In the genomic region with DNA sequence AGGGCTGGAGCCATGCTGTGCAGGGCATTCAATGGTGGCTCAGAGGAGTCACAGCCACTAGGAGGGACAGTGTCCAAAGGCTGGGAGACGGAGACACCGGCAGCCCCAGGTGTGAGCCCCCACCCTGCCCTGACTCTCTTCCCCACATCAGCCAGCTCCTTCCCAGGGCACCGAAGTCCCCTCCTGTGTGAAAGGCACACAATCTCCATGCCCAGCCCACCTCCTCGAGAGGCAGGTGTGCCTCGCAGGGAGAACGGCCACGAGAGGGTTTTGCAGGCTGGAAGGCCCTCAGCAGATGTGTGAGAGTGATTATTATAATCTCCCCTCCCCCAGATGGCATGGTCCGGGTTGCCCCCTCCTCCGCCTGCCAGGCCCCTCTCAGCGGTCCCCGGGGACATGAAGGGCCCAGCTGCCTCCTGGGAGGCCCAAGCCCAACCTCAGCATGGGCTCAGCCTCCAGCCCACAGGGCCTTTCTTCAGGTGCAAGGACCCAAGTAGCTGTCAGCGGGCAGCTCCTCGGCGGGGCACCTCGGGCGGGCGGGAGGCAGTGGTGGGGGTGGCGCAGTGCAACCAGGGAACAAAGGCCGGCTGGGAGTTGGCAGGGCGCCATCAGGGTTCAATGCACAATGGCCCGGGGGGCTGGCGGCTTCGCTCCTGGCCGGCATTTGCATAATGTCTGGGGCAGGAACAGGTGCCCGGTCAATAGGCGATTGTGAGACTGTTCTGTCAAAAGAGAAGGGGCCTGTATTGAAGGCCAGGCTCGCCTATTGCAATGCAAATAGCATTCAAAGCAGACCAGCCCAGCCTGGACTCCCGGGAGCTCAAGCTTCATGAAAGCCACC, we compare ENCODE assay signal across 12 cellular contexts.
DNase-seq lines count a peak whose midpoint lies in the region; ATAC-seq and TF ChIP-seq lines count a peak whose summit lies in the region.
"Had no signal": no experiment of that assay in that cellular context is flagged by ENCODE, and none has a peak within 500 bp of the region (broad histone marks: within the 10 kb centered on the region; RNA-seq: fewer than 3 reads in every experiment).

No MANE protein-coding gene starts in this region.

- H3K36me3 Mint-ChIP-seq in activated T-cell treated with anti-CD3 and anti-CD28 coated beads, Interleukin-2, amount 50 U/mL, for 24 hours (ENCODE audit: low read depth): no peaks in the 10 kb centered on the region

- H3K4me3 Mint-ChIP-seq in activated T-cell treated with anti-CD3 and anti-CD28 coated beads, Interleukin-2, amount 50 U/mL, for 24 hours: no peak overlapping the region

- no peaks in the 10 kb centered on the region for H3K36me3 ChIP-seq in WERI-Rb-1

- no peak for ATAC-seq in GM21786 (IDR thresholded peaks at IDR 0.05; ENCODE audit: unreplicated experiment)

- no peaks in the 10 kb centered on the region for H3K9me3 ChIP-seq in WERI-Rb-1 (ENCODE audit: severe bottlenecking)

- H3K27ac Mint-ChIP-seq in activated T-cell treated with anti-CD3 and anti-CD28 coated beads, Interleukin-2, amount 50 U/mL, for 24 hours: no peak overlapping the region

- H3K4me1 Mint-ChIP-seq in activated T-cell treated with anti-CD3 and anti-CD28 coated beads, Interleukin-2, amount 50 U/mL, for 24 hours (ENCODE audit: low read depth): no peaks in the 10 kb centered on the region

- H3K27ac ChIP-seq in WERI-Rb-1 (no peak overlapping the region), layer of hippocampus (ENCODE audit: low read depth, low read length) (peak overlapping the region; percentile 47)

- DNase-seq in Ammon's horn (ENCODE audit: low spot score) (peak; percentile 97), NCI-H1105 treated with DMSO at 0.1 percent for 48 hours (lab: John Stamatoyannopoulos, UW) (peak; percentile 80), WERI-Rb-1 (peak; percentile 59), cortex of kidney (lab: John Stamatoyannopoulos, UW) (no peak), 8988T (no peak)
- no peak for DNase-seq in activated T-cell treated with anti-CD3 and anti-CD28 coated beads, Interleukin-2, amount 50 U/mL, for 24 hours
- DNase-seq: activated gamma-delta T cell treated with Interleukin-2 at 50 U/mL for 16 hours; kidney glomerular epithelial cell; NCI-H1694 treated with DMSO at 0.1 percent for 48 hours; stimulated activated naive CD4-positive, alpha-beta T cell had no signal

- no peaks in the 10 kb centered on the region for H3K27me3 Mint-ChIP-seq in activated T-cell treated with anti-CD3 and anti-CD28 coated beads, Interleukin-2, amount 50 U/mL, for 24 hours

- no peak overlapping the region for H3K4me3 ChIP-seq in WERI-Rb-1 (ENCODE audit: low read depth, low read length)

- no peak for TF ChIP-seq CTCF in WERI-Rb-1 (IDR thresholded peaks at IDR 0.05; ENCODE audit: low read depth, low read length)

- H3K27me3 ChIP-seq in WERI-Rb-1 (ENCODE audit: insufficient read depth, low read depth, severe bottlenecking): no peaks in the 10 kb centered on the region
- no peaks in the 10 kb centered on the region for H3K27me3 ChIP-seq in layer of hippocampus (ENCODE audit: control insufficient read depth, insufficient read depth, low read length)

- H3K9me3 Mint-ChIP-seq in activated T-cell treated with anti-CD3 and anti-CD28 coated beads, Interleukin-2, amount 50 U/mL, for 24 hours: no peaks in the 10 kb centered on the region

Comparison
In these comparisons a context has a peak if more than half of its experiments do, and no peak if none do; other contexts are left out.
1. DNase-seq: peak in Ammon's horn (single experiment), NCI-H1105 treated with DMSO at 0.1 percent for 48 hours (single experiment) and WERI-Rb-1 (single experiment); none in cortex of kidney (single experiment), 8988T (single experiment) and activated T-cell treated with anti-CD3 and anti-CD28 coated beads, Interleukin-2, amount 50 U/mL, for 24 hours (single experiment).